ENCODE assay signal across 1 cellular context in the genomic region with DNA sequence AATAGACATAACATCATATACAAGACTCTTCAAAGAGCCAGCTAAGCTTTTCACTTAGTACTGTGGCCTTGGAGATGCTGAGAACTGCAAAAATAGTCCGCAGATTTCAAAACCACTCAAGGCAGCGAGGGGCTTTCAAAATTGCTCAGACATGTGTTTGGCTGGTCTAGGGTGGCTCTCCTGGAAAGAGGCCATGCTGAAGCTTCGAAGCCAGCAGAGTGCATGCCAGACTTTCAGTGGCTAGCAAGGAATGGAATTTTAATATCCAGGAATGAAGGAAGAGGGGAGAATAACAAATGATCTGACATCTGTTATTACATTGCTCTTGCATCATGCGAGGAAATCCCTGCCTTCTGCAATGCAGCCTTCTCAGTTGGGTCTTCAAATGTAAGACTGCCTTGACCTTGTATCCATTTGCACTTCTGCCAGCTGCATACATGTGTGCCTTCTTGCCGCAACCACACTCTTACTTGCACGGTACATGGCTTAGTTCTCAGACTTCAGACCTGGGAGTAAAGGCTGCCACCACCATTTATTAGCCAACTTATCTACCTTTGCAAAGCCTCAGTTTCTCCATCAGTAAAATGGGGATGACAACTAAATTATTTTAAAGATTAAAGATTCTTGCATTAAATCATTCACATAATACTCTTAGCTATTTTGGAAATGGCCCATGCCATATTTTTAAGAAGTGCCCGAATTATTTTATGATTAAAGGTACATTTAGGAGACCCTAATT.
TF ChIP-seq lines count a peak whose summit lies in the region.

No MANE protein-coding gene starts in this region.

TF ChIP-seq in IMR-90, 13 proteins besides CTCF, POLR2A, EP300 and RAD21:
- TF ChIP-seq SMC3 (IDR thresholded peaks at IDR 0.05; ENCODE audit: low read depth, low read length) = no peak
- no peak for TF ChIP-seq NFE2L2 (IDR thresholded peaks at IDR 0.05; ENCODE audit: low read depth, low read length)
- TF ChIP-seq CEBPB (IDR thresholded peaks at IDR 0.05; ENCODE audit: low read depth, low read length) = peak; percentile 79
TF ChIP-seq in IMR-90: peak in this region for 1.
